ENCODE assay signal across 1 cellular context in the genomic region with DNA sequence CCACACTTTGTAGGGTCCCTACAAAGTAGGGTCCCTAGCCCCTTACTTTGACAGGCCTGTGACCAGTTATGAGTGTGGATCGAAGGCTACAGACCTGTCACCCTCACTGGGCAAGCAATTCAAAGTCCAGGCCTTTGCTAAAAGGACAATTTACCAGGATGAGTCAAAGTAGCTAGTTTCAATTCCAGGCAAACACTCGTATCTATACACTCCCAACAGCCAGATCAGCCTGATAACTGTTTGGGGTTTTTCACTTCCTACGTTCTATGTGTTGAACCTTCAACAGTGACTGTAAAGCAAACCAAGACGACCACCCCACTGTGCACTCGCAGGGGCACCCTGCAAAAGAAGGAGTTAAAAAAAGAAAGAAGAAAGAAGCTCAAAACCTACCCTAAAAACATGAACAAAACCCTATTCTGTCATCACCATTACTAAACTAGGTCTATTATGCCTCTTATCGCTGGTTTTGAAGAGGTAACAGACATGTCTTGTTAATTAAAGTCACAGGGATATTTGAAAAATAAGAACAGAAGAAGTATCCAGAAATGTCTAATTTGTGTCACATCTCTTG.
TF ChIP-seq lines count a peak whose summit lies in the region.

No MANE protein-coding gene starts in this region.

TF ChIP-seq in HepG2, 621 proteins besides CTCF, POLR2A, EP300 and RAD21 (continued from another document and continues in another):
- TF ChIP-seq, protein P1, sequence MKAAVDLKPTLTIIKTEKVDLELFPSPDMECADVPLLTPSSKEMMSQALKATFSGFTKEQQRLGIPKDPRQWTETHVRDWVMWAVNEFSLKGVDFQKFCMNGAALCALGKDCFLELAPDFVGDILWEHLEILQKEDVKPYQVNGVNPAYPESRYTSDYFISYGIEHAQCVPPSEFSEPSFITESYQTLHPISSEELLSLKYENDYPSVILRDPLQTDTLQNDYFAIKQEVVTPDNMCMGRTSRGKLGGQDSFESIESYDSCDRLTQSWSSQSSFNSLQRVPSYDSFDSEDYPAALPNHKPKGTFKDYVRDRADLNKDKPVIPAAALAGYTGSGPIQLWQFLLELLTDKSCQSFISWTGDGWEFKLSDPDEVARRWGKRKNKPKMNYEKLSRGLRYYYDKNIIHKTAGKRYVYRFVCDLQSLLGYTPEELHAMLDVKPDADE (CRISPR knock-in tag; IDR thresholded peaks at IDR 0.05) = no peak
- TF ChIP-seq HNF4G (IDR thresholded peaks at IDR 0.05; ENCODE audit: borderline replicate concordance, low read depth, low read length) (peak; percentile 79), HNF4G (CRISPR knock-in tag; IDR thresholded peaks at IDR 0.05; ENCODE audit: borderline replicate concordance, low read depth) (peak; percentile 80; the same call in 1 of the 2 replicates), ISL2 (CRISPR knock-in tag; IDR thresholded peaks at IDR 0.05) (no peak), GABPB1 (CRISPR knock-in tag; IDR thresholded peaks at IDR 0.05) (no peak), MXI1 (IDR thresholded peaks at IDR 0.05; ENCODE audit: borderline replicate concordance, low read depth, low read length) (no peak), SAFB2 (CRISPR knock-in tag; IDR thresholded peaks at IDR 0.05; ENCODE audit: borderline replicate concordance, low read depth) (no peak), ZNF790 (CRISPR knock-in tag; IDR thresholded peaks at IDR 0.05; ENCODE audit: borderline replicate concordance) (no peak), PAF1 (CRISPR knock-in tag; IDR thresholded peaks at IDR 0.05) (no peak), KLF16 (CRISPR knock-in tag; IDR thresholded peaks at IDR 0.05) (no peak), XBP1 (CRISPR knock-in tag; IDR thresholded peaks at IDR 0.05) (no peak), SATB2 (CRISPR knock-in tag; IDR thresholded peaks at IDR 0.05) (no peak), SYNCRIP (IDR thresholded peaks at IDR 0.05; ENCODE audit: insufficient read depth, low read depth, low read length) (no peak), CHD2 (IDR thresholded peaks at IDR 0.05; ENCODE audit: low read depth, low read length) (no peak), PAWR (CRISPR knock-in tag; IDR thresholded peaks at IDR 0.05; ENCODE audit: borderline replicate concordance) (no peak), ZNF777 (CRISPR knock-in tag; IDR thresholded peaks at IDR 0.05) (no peak), ZIK1 (CRISPR knock-in tag; IDR thresholded peaks at IDR 0.05; ENCODE audit: borderline replicate concordance, low read depth) (no peak), ZNF678 (CRISPR knock-in tag; IDR thresholded peaks at IDR 0.05) (no peak), SIN3A (IDR thresholded peaks at IDR 0.05; ENCODE audit: borderline replicate concordance, low read depth, low read length) (no peak), ZNF7 (CRISPR knock-in tag; IDR thresholded peaks at IDR 0.05) (no peak), FOXJ3 (CRISPR knock-in tag; IDR thresholded peaks at IDR 0.05; ENCODE audit: borderline replicate concordance) (peak; percentile 26; the same call in 1 of the 2 replicates), ZNF713 (CRISPR knock-in tag; IDR thresholded peaks at IDR 0.05) (no peak), ZFP36 (IDR thresholded peaks at IDR 0.05; ENCODE audit: borderline replicate concordance, low read depth, low read length, partially characterized antibody) (no peak), ZNF354B (CRISPR knock-in tag; IDR thresholded peaks at IDR 0.05) (no peak), ERF (CRISPR knock-in tag; IDR thresholded peaks at IDR 0.05) (0 out of 2 replicates have a peak, but pooled peaks have one; percentile 14), DMAP1 (CRISPR knock-in tag; IDR thresholded peaks at IDR 0.05) (no peak), ZBTB8A (CRISPR knock-in tag; IDR thresholded peaks at IDR 0.05; ENCODE audit: borderline replicate concordance, low read depth) (no peak), ZNF709 (CRISPR knock-in tag; IDR thresholded peaks at IDR 0.05) (no peak), ZNF10 (CRISPR knock-in tag; IDR thresholded peaks at IDR 0.05; ENCODE audit: borderline replicate concordance, low read depth) (no peak), ZNF558 (CRISPR knock-in tag; IDR thresholded peaks at IDR 0.05; ENCODE audit: borderline replicate concordance) (0 out of 2 replicates have a peak, but pooled peaks have one; percentile 16), ZNF24 (IDR thresholded peaks at IDR 0.05) (no peak), RAD51 (IDR thresholded peaks at IDR 0.05; ENCODE audit: borderline replicate concordance) (no peak), AHR (CRISPR knock-in tag; IDR thresholded peaks at IDR 0.05) (no peak), ZNF780A (CRISPR knock-in tag; IDR thresholded peaks at IDR 0.05) (no peak), SOX5 (CRISPR knock-in tag; IDR thresholded peaks at IDR 0.05; ENCODE audit: borderline replicate concordance) (peak; percentile 35; the same call in 1 of the 2 replicates), ZNF747 (CRISPR knock-in tag; IDR thresholded peaks at IDR 0.05; ENCODE audit: borderline replicate concordance) (no peak), CREM (IDR thresholded peaks at IDR 0.05) (peak; percentile 37; the same call in 1 of the 2 replicates), CREM (CRISPR knock-in tag; IDR thresholded peaks at IDR 0.05) (no peak)
- TF ChIP-seq, protein P2, sequence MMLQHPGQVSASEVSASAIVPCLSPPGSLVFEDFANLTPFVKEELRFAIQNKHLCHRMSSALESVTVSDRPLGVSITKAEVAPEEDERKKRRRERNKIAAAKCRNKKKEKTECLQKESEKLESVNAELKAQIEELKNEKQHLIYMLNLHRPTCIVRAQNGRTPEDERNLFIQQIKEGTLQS (CRISPR knock-in tag; IDR thresholded peaks at IDR 0.05) = no peak
- TF ChIP-seq, protein P3, sequence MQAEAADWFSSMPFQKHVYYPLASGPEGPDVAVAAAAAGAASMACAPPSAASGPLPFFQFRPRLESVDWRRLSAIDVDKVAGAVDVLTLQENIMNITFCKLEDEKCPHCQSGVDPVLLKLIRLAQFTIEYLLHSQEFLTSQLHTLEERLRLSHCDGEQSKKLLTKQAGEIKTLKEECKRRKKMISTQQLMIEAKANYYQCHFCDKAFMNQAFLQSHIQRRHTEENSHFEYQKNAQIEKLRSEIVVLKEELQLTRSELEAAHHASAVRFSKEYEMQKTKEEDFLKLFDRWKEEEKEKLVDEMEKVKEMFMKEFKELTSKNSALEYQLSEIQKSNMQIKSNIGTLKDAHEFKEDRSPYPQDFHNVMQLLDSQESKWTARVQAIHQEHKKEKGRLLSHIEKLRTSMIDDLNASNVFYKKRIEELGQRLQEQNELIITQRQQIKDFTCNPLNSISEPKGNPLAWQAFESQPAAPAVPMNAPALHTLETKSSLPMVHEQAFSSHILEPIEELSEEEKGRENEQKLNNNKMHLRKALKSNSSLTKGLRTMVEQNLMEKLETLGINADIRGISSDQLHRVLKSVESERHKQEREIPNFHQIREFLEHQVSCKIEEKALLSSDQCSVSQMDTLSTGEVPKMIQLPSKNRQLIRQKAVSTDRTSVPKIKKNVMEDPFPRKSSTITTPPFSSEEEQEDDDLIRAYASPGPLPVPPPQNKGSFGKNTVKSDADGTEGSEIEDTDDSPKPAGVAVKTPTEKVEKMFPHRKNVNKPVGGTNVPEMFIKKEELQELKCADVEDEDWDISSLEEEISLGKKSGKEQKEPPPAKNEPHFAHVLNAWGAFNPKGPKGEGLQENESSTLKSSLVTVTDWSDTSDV (CRISPR knock-in tag; IDR thresholded peaks at IDR 0.05) = no peak
- TF ChIP-seq, protein P4, sequence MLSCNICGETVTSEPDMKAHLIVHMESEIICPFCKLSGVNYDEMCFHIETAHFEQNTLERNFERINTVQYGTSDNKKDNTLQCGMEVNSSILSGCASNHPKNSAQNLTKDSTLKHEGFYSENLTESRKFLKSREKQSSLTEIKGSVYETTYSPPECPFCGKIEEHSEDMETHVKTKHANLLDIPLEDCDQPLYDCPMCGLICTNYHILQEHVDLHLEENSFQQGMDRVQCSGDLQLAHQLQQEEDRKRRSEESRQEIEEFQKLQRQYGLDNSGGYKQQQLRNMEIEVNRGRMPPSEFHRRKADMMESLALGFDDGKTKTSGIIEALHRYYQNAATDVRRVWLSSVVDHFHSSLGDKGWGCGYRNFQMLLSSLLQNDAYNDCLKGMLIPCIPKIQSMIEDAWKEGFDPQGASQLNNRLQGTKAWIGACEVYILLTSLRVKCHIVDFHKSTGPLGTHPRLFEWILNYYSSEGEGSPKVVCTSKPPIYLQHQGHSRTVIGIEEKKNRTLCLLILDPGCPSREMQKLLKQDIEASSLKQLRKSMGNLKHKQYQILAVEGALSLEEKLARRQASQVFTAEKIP (CRISPR knock-in tag; IDR thresholded peaks at IDR 0.05; ENCODE audit: borderline replicate concordance) = no peak
- TF ChIP-seq, protein P5, sequence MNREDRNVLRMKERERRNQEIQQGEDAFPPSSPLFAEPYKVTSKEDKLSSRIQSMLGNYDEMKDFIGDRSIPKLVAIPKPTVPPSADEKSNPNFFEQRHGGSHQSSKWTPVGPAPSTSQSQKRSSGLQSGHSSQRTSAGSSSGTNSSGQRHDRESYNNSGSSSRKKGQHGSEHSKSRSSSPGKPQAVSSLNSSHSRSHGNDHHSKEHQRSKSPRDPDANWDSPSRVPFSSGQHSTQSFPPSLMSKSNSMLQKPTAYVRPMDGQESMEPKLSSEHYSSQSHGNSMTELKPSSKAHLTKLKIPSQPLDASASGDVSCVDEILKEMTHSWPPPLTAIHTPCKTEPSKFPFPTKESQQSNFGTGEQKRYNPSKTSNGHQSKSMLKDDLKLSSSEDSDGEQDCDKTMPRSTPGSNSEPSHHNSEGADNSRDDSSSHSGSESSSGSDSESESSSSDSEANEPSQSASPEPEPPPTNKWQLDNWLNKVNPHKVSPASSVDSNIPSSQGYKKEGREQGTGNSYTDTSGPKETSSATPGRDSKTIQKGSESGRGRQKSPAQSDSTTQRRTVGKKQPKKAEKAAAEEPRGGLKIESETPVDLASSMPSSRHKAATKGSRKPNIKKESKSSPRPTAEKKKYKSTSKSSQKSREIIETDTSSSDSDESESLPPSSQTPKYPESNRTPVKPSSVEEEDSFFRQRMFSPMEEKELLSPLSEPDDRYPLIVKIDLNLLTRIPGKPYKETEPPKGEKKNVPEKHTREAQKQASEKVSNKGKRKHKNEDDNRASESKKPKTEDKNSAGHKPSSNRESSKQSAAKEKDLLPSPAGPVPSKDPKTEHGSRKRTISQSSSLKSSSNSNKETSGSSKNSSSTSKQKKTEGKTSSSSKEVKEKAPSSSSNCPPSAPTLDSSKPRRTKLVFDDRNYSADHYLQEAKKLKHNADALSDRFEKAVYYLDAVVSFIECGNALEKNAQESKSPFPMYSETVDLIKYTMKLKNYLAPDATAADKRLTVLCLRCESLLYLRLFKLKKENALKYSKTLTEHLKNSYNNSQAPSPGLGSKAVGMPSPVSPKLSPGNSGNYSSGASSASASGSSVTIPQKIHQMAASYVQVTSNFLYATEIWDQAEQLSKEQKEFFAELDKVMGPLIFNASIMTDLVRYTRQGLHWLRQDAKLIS (CRISPR knock-in tag; IDR thresholded peaks at IDR 0.05) = no peak
- TF ChIP-seq, protein P6, sequence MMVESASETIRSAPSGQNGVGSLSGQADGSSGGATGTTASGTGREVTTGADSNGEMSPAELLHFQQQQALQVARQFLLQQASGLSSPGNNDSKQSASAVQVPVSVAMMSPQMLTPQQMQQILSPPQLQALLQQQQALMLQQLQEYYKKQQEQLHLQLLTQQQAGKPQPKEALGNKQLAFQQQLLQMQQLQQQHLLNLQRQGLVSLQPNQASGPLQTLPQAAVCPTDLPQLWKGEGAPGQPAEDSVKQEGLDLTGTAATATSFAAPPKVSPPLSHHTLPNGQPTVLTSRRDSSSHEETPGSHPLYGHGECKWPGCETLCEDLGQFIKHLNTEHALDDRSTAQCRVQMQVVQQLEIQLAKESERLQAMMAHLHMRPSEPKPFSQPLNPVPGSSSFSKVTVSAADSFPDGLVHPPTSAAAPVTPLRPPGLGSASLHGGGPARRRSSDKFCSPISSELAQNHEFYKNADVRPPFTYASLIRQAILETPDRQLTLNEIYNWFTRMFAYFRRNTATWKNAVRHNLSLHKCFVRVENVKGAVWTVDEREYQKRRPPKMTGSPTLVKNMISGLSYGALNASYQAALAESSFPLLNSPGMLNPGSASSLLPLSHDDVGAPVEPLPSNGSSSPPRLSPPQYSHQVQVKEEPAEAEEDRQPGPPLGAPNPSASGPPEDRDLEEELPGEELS (CRISPR knock-in tag; IDR thresholded peaks at IDR 0.05) = peak; percentile 58
- TF ChIP-seq, protein P7, sequence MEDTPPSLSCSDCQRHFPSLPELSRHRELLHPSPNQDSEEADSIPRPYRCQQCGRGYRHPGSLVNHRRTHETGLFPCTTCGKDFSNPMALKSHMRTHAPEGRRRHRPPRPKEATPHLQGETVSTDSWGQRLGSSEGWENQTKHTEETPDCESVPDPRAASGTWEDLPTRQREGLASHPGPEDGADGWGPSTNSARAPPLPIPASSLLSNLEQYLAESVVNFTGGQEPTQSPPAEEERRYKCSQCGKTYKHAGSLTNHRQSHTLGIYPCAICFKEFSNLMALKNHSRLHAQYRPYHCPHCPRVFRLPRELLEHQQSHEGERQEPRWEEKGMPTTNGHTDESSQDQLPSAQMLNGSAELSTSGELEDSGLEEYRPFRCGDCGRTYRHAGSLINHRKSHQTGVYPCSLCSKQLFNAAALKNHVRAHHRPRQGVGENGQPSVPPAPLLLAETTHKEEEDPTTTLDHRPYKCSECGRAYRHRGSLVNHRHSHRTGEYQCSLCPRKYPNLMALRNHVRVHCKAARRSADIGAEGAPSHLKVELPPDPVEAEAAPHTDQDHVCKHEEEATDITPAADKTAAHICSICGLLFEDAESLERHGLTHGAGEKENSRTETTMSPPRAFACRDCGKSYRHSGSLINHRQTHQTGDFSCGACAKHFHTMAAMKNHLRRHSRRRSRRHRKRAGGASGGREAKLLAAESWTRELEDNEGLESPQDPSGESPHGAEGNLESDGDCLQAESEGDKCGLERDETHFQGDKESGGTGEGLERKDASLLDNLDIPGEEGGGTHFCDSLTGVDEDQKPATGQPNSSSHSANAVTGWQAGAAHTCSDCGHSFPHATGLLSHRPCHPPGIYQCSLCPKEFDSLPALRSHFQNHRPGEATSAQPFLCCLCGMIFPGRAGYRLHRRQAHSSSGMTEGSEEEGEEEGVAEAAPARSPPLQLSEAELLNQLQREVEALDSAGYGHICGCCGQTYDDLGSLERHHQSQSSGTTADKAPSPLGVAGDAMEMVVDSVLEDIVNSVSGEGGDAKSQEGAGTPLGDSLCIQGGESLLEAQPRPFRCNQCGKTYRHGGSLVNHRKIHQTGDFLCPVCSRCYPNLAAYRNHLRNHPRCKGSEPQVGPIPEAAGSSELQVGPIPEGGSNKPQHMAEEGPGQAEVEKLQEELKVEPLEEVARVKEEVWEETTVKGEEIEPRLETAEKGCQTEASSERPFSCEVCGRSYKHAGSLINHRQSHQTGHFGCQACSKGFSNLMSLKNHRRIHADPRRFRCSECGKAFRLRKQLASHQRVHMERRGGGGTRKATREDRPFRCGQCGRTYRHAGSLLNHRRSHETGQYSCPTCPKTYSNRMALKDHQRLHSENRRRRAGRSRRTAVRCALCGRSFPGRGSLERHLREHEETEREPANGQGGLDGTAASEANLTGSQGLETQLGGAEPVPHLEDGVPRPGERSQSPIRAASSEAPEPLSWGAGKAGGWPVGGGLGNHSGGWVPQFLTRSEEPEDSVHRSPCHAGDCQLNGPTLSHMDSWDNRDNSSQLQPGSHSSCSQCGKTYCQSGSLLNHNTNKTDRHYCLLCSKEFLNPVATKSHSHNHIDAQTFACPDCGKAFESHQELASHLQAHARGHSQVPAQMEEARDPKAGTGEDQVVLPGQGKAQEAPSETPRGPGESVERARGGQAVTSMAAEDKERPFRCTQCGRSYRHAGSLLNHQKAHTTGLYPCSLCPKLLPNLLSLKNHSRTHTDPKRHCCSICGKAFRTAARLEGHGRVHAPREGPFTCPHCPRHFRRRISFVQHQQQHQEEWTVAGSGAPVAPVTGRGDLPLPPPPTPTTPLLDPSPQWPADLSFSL (CRISPR knock-in tag; IDR thresholded peaks at IDR 0.05) = no peak
